In the genomic region with DNA sequence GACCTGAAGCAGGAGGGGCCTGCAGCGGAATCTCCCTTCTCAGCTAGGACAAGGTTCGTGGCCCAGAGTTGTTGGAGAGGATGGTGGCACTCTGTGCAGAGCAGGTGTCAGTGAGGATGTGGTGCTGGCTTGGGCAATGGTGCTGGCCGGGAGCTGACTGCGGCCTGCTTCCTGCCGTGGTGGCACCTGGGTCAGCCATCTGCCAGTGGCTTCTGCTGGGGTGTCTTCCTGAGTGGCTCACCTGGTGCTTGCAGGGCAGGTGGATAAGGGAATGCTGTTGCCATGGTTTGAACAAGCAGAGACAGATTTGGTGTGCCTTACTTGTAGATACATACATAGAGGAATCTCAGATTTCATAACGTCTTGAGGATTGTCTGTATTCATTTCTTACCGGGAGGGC, we compare ENCODE assay signal across 13 cellular contexts.
DNase-seq lines count a peak whose midpoint lies in the region; ATAC-seq and TF ChIP-seq lines count a peak whose summit lies in the region.
"Had no signal": no experiment of that assay in that cellular context is flagged by ENCODE, and none has a peak within 500 bp of the region (broad histone marks: within the 10 kb centered on the region; RNA-seq: fewer than 3 reads in every experiment).

No MANE protein-coding gene starts in this region.

- H2BK5ac ChIP-seq in mesenchymal stem cell (ENCODE audit: low read depth, low read length, poor library complexity, severe bottlenecking), result no peak overlapping the region

- H3K36me3 ChIP-seq in effector memory CD4-positive, alpha-beta T cell (ENCODE audit: control insufficient read depth, insufficient read depth, low read length), result peaks cover 86% of the 10 kb centered on the region
- H3K36me3 ChIP-seq in mesenchymal stem cell (ENCODE audit: control insufficient read depth in 1 of 2, insufficient read depth in 2 of 2, low read depth in 1 of 2, low read length in 2 of 2), result peaks cover 77 to 98% of the 10 kb centered on the region in 2 experiments

- H3K4me2 ChIP-seq in mesenchymal stem cell (ENCODE audit: low read length, poor library complexity, severe bottlenecking), result no peak overlapping the region

- H3K14ac ChIP-seq in mesenchymal stem cell (ENCODE audit: low read length in 2 of 2), result no peak overlapping the region

- H3K4me1 Mint-ChIP-seq in stimulated activated naive CD8-positive, alpha-beta T cell treated with anti-CD3 and anti-CD28 coated beads, Interleukin-15, amount 100 ng/mL, for 72 hours, result peaks cover 6% of the 10 kb centered on the region
- no peaks in the 10 kb centered on the region for H3K4me1 Mint-ChIP-seq in activated T-helper 1 cell treated with anti-CD3 and anti-CD28 coated beads, Interleukin-12 subunit alpha, Interleukin-12 subunit beta, Interleukin-2, Interleukin-4 antibody, amounts not matched to agents 30 ng/mL and 10 ng/mL and 1 ng/mL, durations not matched to agents 14 hours and 24 hours and 36 hours (ENCODE audit: low read depth)
- peaks cover 57% of the 10 kb centered on the region for H3K4me1 Mint-ChIP-seq in neural crest cell

- H4K8ac ChIP-seq in mesenchymal stem cell (ENCODE audit: low read length), result no peak overlapping the region

- no peak overlapping the region for H3K4me3 Mint-ChIP-seq in stimulated activated naive CD8-positive, alpha-beta T cell treated with anti-CD3 and anti-CD28 coated beads, Interleukin-15, amount 100 ng/mL, for 72 hours
- H3K4me3 Mint-ChIP-seq in activated T-helper 1 cell treated with anti-CD3 and anti-CD28 coated beads, Interleukin-12 subunit alpha, Interleukin-12 subunit beta, Interleukin-2, Interleukin-4 antibody, amounts not matched to agents 30 ng/mL and 10 ng/mL and 1 ng/mL, durations not matched to agents 14 hours and 24 hours and 36 hours, result no peak overlapping the region
- H3K4me3 Mint-ChIP-seq in neural crest cell, result no peak overlapping the region

- no peak for DNase-seq in stimulated activated naive CD8-positive, alpha-beta T cell treated with anti-CD3 and anti-CD28 coated beads, Interleukin-15, amount 100 ng/mL, for 72 hours
- DNase-seq in stimulated activated naive CD8-positive, alpha-beta T cell treated with anti-CD3 and anti-CD28 coated beads, Interleukin-15, Interleukin-2, amounts not matched to agents 100 U/mL and 50 U/mL, for 24 hours, result no peak
- DNase-seq in activated T-helper 1 cell treated with anti-CD3 and anti-CD28 coated beads, Interleukin-12 subunit alpha, Interleukin-12 subunit beta, Interleukin-2, Interleukin-4 antibody, amounts not matched to agents 30 ng/mL and 10 ng/mL and 1 ng/mL, durations not matched to agents 14 hours and 24 hours and 36 hours (ENCODE audit: low spot score), result no peak
- no peak for DNase-seq in neural crest cell (ENCODE audit: low read depth, low spot score)
- DNase-seq in GM20000 (ENCODE audit: low spot score), result no peak
- no peak for DNase-seq in effector memory CD4-positive, alpha-beta T cell
- no peak for DNase-seq in mesenchymal stem cell
- no peak for DNase-seq in NCI-H1694 (lab: John Stamatoyannopoulos, UW)
- DNase-seq: activated CD4-positive, alpha-beta T cell treated with anti-CD3 and anti-CD28 coated beads for 48 hours; activated T-cell treated with anti-CD3 and anti-CD28 coated beads, Interleukin-2, amount 50 U/mL, for 48 hours; amygdala; NCI-H524 treated with DMSO at 0.1 percent for 48 hours; T1000 had no signal

- H2AFZ ChIP-seq in mesenchymal stem cell (ENCODE audit: low read depth, low read length), result no peak overlapping the region

- no peaks in the 10 kb centered on the region for H3K9me3 Mint-ChIP-seq in stimulated activated naive CD8-positive, alpha-beta T cell treated with anti-CD3 and anti-CD28 coated beads, Interleukin-15, amount 100 ng/mL, for 72 hours
- H3K9me3 Mint-ChIP-seq in activated T-helper 1 cell treated with anti-CD3 and anti-CD28 coated beads, Interleukin-12 subunit alpha, Interleukin-12 subunit beta, Interleukin-2, Interleukin-4 antibody, amounts not matched to agents 30 ng/mL and 10 ng/mL and 1 ng/mL, durations not matched to agents 14 hours and 24 hours and 36 hours, result no peaks in the 10 kb centered on the region
- H3K9me3 Mint-ChIP-seq in neural crest cell, result no peaks in the 10 kb centered on the region

- H3K27ac ChIP-seq in effector memory CD4-positive, alpha-beta T cell (ENCODE audit: insufficient read depth, low read length, poor library complexity, severe bottlenecking), result no peak overlapping the region
- no peak overlapping the region for H3K27ac ChIP-seq in mesenchymal stem cell (ENCODE audit: low read length, poor library complexity, severe bottlenecking)

- no peak overlapping the region for H2BK120ac ChIP-seq in mesenchymal stem cell (ENCODE audit: low read depth, low read length)

- intact Hi-C loops in activated T-helper 1 cell treated with anti-CD3 and anti-CD28 coated beads, Interleukin-12 subunit alpha, Interleukin-12 subunit beta, Interleukin-2, Interleukin-4 antibody, amounts not matched to agents 30 ng/mL and 10 ng/mL and 1 ng/mL, durations not matched to agents 14 hours and 24 hours and 36 hours (cut with micrococcal nuclease), result no loop called here

- no peak overlapping the region for H3K9ac ChIP-seq in mesenchymal stem cell (ENCODE audit: low read length)

- peak overlapping the region; percentile 29 to 82 for H3K27ac Mint-ChIP-seq in stimulated activated naive CD8-positive, alpha-beta T cell treated with anti-CD3 and anti-CD28 coated beads, Interleukin-15, amount 100 ng/mL, for 72 hours
- peak overlapping the region; percentile 3 for H3K27ac Mint-ChIP-seq in activated T-helper 1 cell treated with anti-CD3 and anti-CD28 coated beads, Interleukin-12 subunit alpha, Interleukin-12 subunit beta, Interleukin-2, Interleukin-4 antibody, amounts not matched to agents 30 ng/mL and 10 ng/mL and 1 ng/mL, durations not matched to agents 14 hours and 24 hours and 36 hours
- H3K27ac Mint-ChIP-seq in neural crest cell (ENCODE audit: unreplicated experiment), result peak overlapping the region; percentile 54

- whole genome bisulfite sequencing in mesenchymal stem cell, result 97% methylated on average over 7 of the region's 7 CpGs

- H2BK15ac ChIP-seq in mesenchymal stem cell (ENCODE audit: low read depth, poor library complexity, severe bottlenecking), result no peak overlapping the region

- H3K9me3 ChIP-seq in effector memory CD4-positive, alpha-beta T cell (ENCODE audit: control insufficient read depth, low read length), result no peaks in the 10 kb centered on the region
- H3K9me3 ChIP-seq in mesenchymal stem cell (ENCODE audit: control insufficient read depth, low read length), result no peaks in the 10 kb centered on the region

- H3K27me3 Mint-ChIP-seq in stimulated activated naive CD8-positive, alpha-beta T cell treated with anti-CD3 and anti-CD28 coated beads, Interleukin-15, amount 100 ng/mL, for 72 hours, result no peaks in the 10 kb centered on the region
- no peaks in the 10 kb centered on the region for H3K27me3 Mint-ChIP-seq in activated T-helper 1 cell treated with anti-CD3 and anti-CD28 coated beads, Interleukin-12 subunit alpha, Interleukin-12 subunit beta, Interleukin-2, Interleukin-4 antibody, amounts not matched to agents 30 ng/mL and 10 ng/mL and 1 ng/mL, durations not matched to agents 14 hours and 24 hours and 36 hours (ENCODE audit: insufficient read depth)
- H3K27me3 Mint-ChIP-seq in neural crest cell (ENCODE audit: low read depth), result no peaks in the 10 kb centered on the region

- H3K4ac ChIP-seq in mesenchymal stem cell (ENCODE audit: low read depth in 1 of 2, low read length in 2 of 2), result no peak overlapping the region

- peaks cover 35% of the 10 kb centered on the region for H3K79me1 ChIP-seq in mesenchymal stem cell (replicated peaks; ENCODE audit: low read length, poor library complexity, severe bottlenecking)

- H3K27me3 ChIP-seq in effector memory CD4-positive, alpha-beta T cell (replicated peaks; ENCODE audit: control insufficient read depth, insufficient read depth, low read length, poor library complexity, severe bottlenecking), result no peaks in the 10 kb centered on the region
- H3K27me3 ChIP-seq in mesenchymal stem cell (ENCODE audit: control insufficient read depth in 1 of 2, insufficient read depth in 1 of 2, low read length in 2 of 2), result no peaks in the 10 kb centered on the region

- TF ChIP-seq CTCF in neural crest cell (conservative IDR thresholded peaks at IDR 0.05) (no peak), GM20000 (IDR thresholded peaks at IDR 0.05; ENCODE audit: extremely low read depth, missing control alignments) (no peak)

- ATAC-seq in stimulated activated naive CD8-positive, alpha-beta T cell treated with anti-CD3 and anti-CD28 coated beads, Interleukin-15, amount 100 ng/mL, for 72 hours, result no peak
- ATAC-seq in stimulated activated naive CD8-positive, alpha-beta T cell treated with anti-CD3 and anti-CD28 coated beads, Interleukin-15, Interleukin-2, amounts not matched to agents 100 U/mL and 50 U/mL, for 24 hours, result no peak

- H3K23ac ChIP-seq in mesenchymal stem cell (ENCODE audit: low read length in 2 of 2), result no peak overlapping the region

- H4K91ac ChIP-seq in mesenchymal stem cell (ENCODE audit: low read length), result no peak overlapping the region

- H2AK5ac ChIP-seq in mesenchymal stem cell (ENCODE audit: low read length, severe bottlenecking), result no peak overlapping the region

- H3K36me3 Mint-ChIP-seq in activated T-helper 1 cell treated with anti-CD3 and anti-CD28 coated beads, Interleukin-12 subunit alpha, Interleukin-12 subunit beta, Interleukin-2, Interleukin-4 antibody, amounts not matched to agents 30 ng/mL and 10 ng/mL and 1 ng/mL, durations not matched to agents 14 hours and 24 hours and 36 hours (ENCODE audit: low read depth), result peaks cover 50% of the 10 kb centered on the region
- peaks cover 29% of the 10 kb centered on the region for H3K36me3 Mint-ChIP-seq in neural crest cell (ENCODE audit: low read depth)

- H2BK12ac ChIP-seq in mesenchymal stem cell (ENCODE audit: low read length in 2 of 2), result no peak overlapping the region

- no peak overlapping the region for H3K4me3 ChIP-seq in effector memory CD4-positive, alpha-beta T cell (ENCODE audit: insufficient read depth, low read depth, low read length, poor library complexity, severe bottlenecking)
- H3K4me3 ChIP-seq in mesenchymal stem cell (ENCODE audit: insufficient read depth in 1 of 2, low read depth in 1 of 2, low read length in 2 of 2), result no peak overlapping the region

- H3K18ac ChIP-seq in mesenchymal stem cell (ENCODE audit: low read depth in 1 of 2, low read length in 2 of 2), result no peak overlapping the region

- no peaks in the 10 kb centered on the region for H3K4me1 ChIP-seq in effector memory CD4-positive, alpha-beta T cell (ENCODE audit: control insufficient read depth, insufficient read depth, low read length, poor library complexity, severe bottlenecking)
- H3K4me1 ChIP-seq in mesenchymal stem cell (ENCODE audit: control insufficient read depth, insufficient read depth, low read depth, low read length), result peaks cover 12% of the 10 kb centered on the region

Comparison
In these comparisons a context has a peak if more than half of its experiments do, and no peak if none do; other contexts are left out.
1. H3K27ac Mint-ChIP-seq: peak in every context shown above with its lines; median percentile 56 in stimulated activated naive CD8-positive, alpha-beta T cell treated with anti-CD3 and anti-CD28 coated beads, Interleukin-15, amount 100 ng/mL, for 72 hours; 54 in neural crest cell; 3 in activated T-helper 1 cell treated with anti-CD3 and anti-CD28 coated beads, Interleukin-12 subunit alpha, Interleukin-12 subunit beta, Interleukin-2, Interleukin-4 antibody, amounts not matched to agents 30 ng/mL and 10 ng/mL and 1 ng/mL, durations not matched to agents 14 hours and 24 hours and 36 hours.